In the genomic region with DNA sequence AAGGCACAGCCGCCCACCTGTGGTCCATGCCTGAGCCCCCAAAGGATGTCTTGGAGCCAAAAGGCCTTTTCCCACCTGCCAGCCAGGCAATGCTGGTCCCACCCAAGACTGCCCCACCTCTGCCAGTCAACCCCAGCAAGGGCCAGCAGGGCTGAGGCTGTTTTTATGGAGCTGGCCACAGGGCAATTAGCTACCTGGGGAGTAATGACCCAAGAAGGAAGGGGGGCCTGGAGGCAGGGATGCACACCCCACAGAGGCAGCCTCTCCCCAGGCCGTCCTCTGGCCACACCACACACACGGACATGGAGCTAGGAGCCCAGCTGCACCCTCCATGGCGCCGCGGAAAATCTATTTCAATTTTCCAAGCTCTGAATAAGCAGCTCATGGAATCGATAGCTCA, we compare ENCODE assay signal across 20 cellular contexts. TPM values are rescaled to one million over a fixed set of nuclear protein-coding genes. Genes with fewer than 3 reads are reported as not detected.
A peak's percentile ranks its signal among the peaks of the same experiment; 100 is the strongest.
DNase-seq lines count a peak whose midpoint lies in the region; ATAC-seq and TF ChIP-seq lines count a peak whose summit lies in the region.
"Had no signal": no experiment of that assay in that cellular context is flagged by ENCODE, and none has a peak within 500 bp of the region (broad histone marks: within the 10 kb centered on the region; RNA-seq: fewer than 3 reads in every experiment).

No MANE protein-coding gene starts in this region.

- no peak for ATAC-seq in GM21423 (IDR thresholded peaks at IDR 0.05; ENCODE audit: unreplicated experiment)

- peaks cover 3% of the 10 kb centered on the region for H3K79me1 ChIP-seq in neuronal stem cell (ENCODE audit: low read depth, low read length)

- H3K14ac ChIP-seq in neuronal stem cell (ENCODE audit: low read length), result peak overlapping the region; percentile 8

- H3K36me3 ChIP-seq in neuronal stem cell (replicated peaks in 1 of 2; ENCODE audit: control insufficient read depth in 2 of 2, insufficient read depth in 2 of 2, low read length in 2 of 2) (no peaks in the 10 kb centered on the region), endodermal cell (ENCODE audit: control insufficient read depth, insufficient read depth, low read length) (no peaks in the 10 kb centered on the region)
- H3K36me3 ChIP-seq: BLaER1, HAP-1 had no signal

- H2BK120ac ChIP-seq in neuronal stem cell (ENCODE audit: low read depth, low read length), result no peak overlapping the region

- H3K4me1 ChIP-seq in neuronal stem cell (ENCODE audit: control insufficient read depth in 2 of 2, insufficient read depth in 1 of 2, low read depth in 1 of 2, low read length in 2 of 2) (peaks cover 3 to 13% of the 10 kb centered on the region in 2 donors), endodermal cell (ENCODE audit: control insufficient read depth, insufficient read depth, low read length) (no peaks in the 10 kb centered on the region)

- H3K27ac ChIP-seq in neuronal stem cell (replicated peaks; ENCODE audit: low read length), result no peak overlapping the region
- H3K27ac ChIP-seq in endodermal cell (ENCODE audit: low read depth, low read length), result no peak overlapping the region
- H3K27ac ChIP-seq: 22Rv1, BLaER1 had no signal

- no peak overlapping the region for H3K27ac Mint-ChIP-seq in endodermal cell
- H3K27ac Mint-ChIP-seq: B cell; CD4-positive, alpha-beta T cell had no signal

- H3K18ac ChIP-seq in neuronal stem cell (ENCODE audit: low read length), result peak overlapping the region; percentile 48

- H2AK5ac ChIP-seq in neuronal stem cell (ENCODE audit: low read depth, low read length), result no peak overlapping the region

- no peak overlapping the region for H2BK5ac ChIP-seq in neuronal stem cell (ENCODE audit: low read length)

- H2AFZ ChIP-seq in neuronal stem cell (ENCODE audit: low read length), result no peak overlapping the region

- H3K36me3 Mint-ChIP-seq in endodermal cell (ENCODE audit: low read depth), result no peaks in the 10 kb centered on the region
- H3K36me3 Mint-ChIP-seq: CD14-positive monocyte had no signal

- peaks cover 7% of the 10 kb centered on the region for H3K4me1 Mint-ChIP-seq in endodermal cell

- peak; percentile 3 for DNase-seq in NCI-H748 (lab: John Stamatoyannopoulos, UW; ENCODE audit: unreplicated experiment)
- DNase-seq in NCI-H748 treated with DMSO at 0.1 percent for 48 hours (lab: John Stamatoyannopoulos, UW), result no peak
- peak; percentile 28 for DNase-seq in NCI-H69 (lab: John Stamatoyannopoulos, UW)
- no peak for DNase-seq in neuronal stem cell (ENCODE audit: low spot score)
- no peak for DNase-seq in amniotic stem cell (lab: John Stamatoyannopoulos, UW)
- DNase-seq in NCI-H1105 treated with DMSO at 0.1 percent for 48 hours (lab: John Stamatoyannopoulos, UW), result no peak
- no peak for DNase-seq in endodermal cell
- DNase-seq: CD4-positive, alpha-beta T cell; CD8-positive, alpha-beta memory T cell; DMS 273 treated with DMSO at 0.1 percent for 48 hours; DMS79; EL; GDM1; GOT3 had no signal

- no peak overlapping the region for H2BK12ac ChIP-seq in neuronal stem cell (ENCODE audit: low read length)

- peak overlapping the region; percentile 73 for H3K23ac ChIP-seq in neuronal stem cell (ENCODE audit: low read depth, low read length, poor library complexity)

- no peaks in the 10 kb centered on the region for H3K9me3 ChIP-seq in neuronal stem cell (replicated peaks in 1 of 2; ENCODE audit: control insufficient read depth in 2 of 2, insufficient read depth in 1 of 2, low read depth in 1 of 2, low read length in 2 of 2)
- no peaks in the 10 kb centered on the region for H3K9me3 ChIP-seq in endodermal cell (ENCODE audit: control insufficient read depth, low read length)
- H3K9me3 ChIP-seq: HAP-1 had no signal

- peaks cover 10% of the 10 kb centered on the region for H3K27me3 Mint-ChIP-seq in endodermal cell (ENCODE audit: insufficient read depth)

- no peak overlapping the region for H3K4me3 Mint-ChIP-seq in endodermal cell
- H3K4me3 Mint-ChIP-seq: B cell; CD14-positive monocyte; CD4-positive, alpha-beta T cell had no signal

- H3K4me3 ChIP-seq in neuronal stem cell (ENCODE audit: low read length in 2 of 2) (no peak overlapping the region), endodermal cell (ENCODE audit: low read length) (no peak overlapping the region)
- H3K4me3 ChIP-seq: BLaER1, HAP-1 had no signal

- H3K27me3 ChIP-seq in neuronal stem cell (ENCODE audit: control insufficient read depth in 3 of 3, insufficient read depth in 3 of 3, low read depth in 1 of 3, low read length in 3 of 3) (peaks cover 0 to 72% (median 16%) of the 10 kb centered on the region in 3 experiments), endodermal cell (ENCODE audit: control insufficient read depth, insufficient read depth, low read length, poor library complexity, severe bottlenecking) (peaks cover 18% of the 10 kb centered on the region)
- H3K27me3 ChIP-seq: BLaER1 had no signal

- H3K9ac ChIP-seq in neuronal stem cell (ENCODE audit: low read depth, low read length, poor library complexity), result peak overlapping the region; percentile 21
- no peak overlapping the region for H3K9ac ChIP-seq in endodermal cell (ENCODE audit: extremely low read depth, low read length, poor library complexity, severe bottlenecking)
- H3K9ac ChIP-seq: BLaER1 had no signal

- H4K8ac ChIP-seq in neuronal stem cell (ENCODE audit: low read depth, low read length), result no peak overlapping the region

- no peak overlapping the region for H3K4me2 ChIP-seq in neuronal stem cell (ENCODE audit: insufficient read depth, low read length, poor library complexity, severe bottlenecking)
- H3K4me2 ChIP-seq: BLaER1 had no signal

- no CpG with 5 or more reads among the region's 7 CpGs for whole genome bisulfite sequencing in neuronal stem cell (ENCODE audit: extremely low coverage in 2 of 2, insufficient read length in 2 of 2, insufficient replicate concordance in 1 of 2), 2 donors
- 87 to 100% methylated on average over 4 to 7 of the region's 7 CpGs for WGBS in endodermal cell (ENCODE audit: insufficient coverage in 1 of 2, insufficient read length in 1 of 2), 2 experiments

- TF ChIP-seq CTCF in endodermal cell (conservative IDR thresholded peaks at IDR 0.05), result no peak

- H3K9me3 Mint-ChIP-seq in endodermal cell, result no peaks in the 10 kb centered on the region
- H3K9me3 Mint-ChIP-seq: CD4-positive, alpha-beta T cell; CD8-positive, alpha-beta memory T cell had no signal

- no peak overlapping the region for H2BK15ac ChIP-seq in neuronal stem cell (ENCODE audit: low read length)

- H4K91ac ChIP-seq in neuronal stem cell (ENCODE audit: low read depth, low read length, poor library complexity), result no peak overlapping the region

- H3K4ac ChIP-seq in neuronal stem cell (ENCODE audit: low read length), result no peak overlapping the region

RNA-seq across cellular contexts. Expression of a gene that starts 27.2 kb away (rescaled TPM):
- polyA plus RNA-seq in neuronal stem cell (2013, experiment 1 of 2), result 0.14 TPM
- 0.22 TPM for polyA plus RNA-seq in neuronal stem cell (2013, experiment 2 of 2)
- under 1 TPM; 0.40 to 0.69 TPM for total RNA-seq in endodermal cell
- polyA plus RNA-seq in endodermal cell (2013, experiment 1 of 2), result 0.36 TPM
- 0.46 TPM for polyA plus RNA-seq in endodermal cell (2013, experiment 2 of 2)
- polyA plus RNA-seq: CD14-positive monocyte; CD8-positive, alpha-beta memory T cell had no signal

RNA-seq across cellular contexts. Expression of a gene that starts 46.5 kb away (rescaled TPM):
- 1,500 TPM for polyA plus RNA-seq in neuronal stem cell (2013, experiment 1 of 2)
- 1,497 TPM for polyA plus RNA-seq in neuronal stem cell (2013, experiment 2 of 2)
- 100 to 1,000 TPM; 409 to 481 TPM for total RNA-seq in endodermal cell
- 367 TPM for polyA plus RNA-seq in endodermal cell (2013, experiment 1 of 2)
- 324 TPM for polyA plus RNA-seq in endodermal cell (2013, experiment 2 of 2)

RNA-seq across cellular contexts. Expression of a gene that starts 53.0 kb away (rescaled TPM):
- 0.68 TPM for polyA plus RNA-seq in neuronal stem cell (2013, experiment 1 of 2)
- polyA plus RNA-seq in neuronal stem cell (2013, experiment 2 of 2), result 0.66 TPM
- total RNA-seq in endodermal cell, result 1 to 10 TPM; 4.8 to 7.7 TPM
- 1.7 TPM for polyA plus RNA-seq in endodermal cell (2013, experiment 1 of 2)
- polyA plus RNA-seq in endodermal cell (2013, experiment 2 of 2), result 1.2 TPM

Comparison
In these comparisons a context has a peak if more than half of its experiments do, and no peak if none do; other contexts are left out.
1. DNase-seq: peak in NCI-H748 (single experiment) and NCI-H69 (single experiment); none in NCI-H748 treated with DMSO at 0.1 percent for 48 hours (single experiment), neuronal stem cell (single experiment), amniotic stem cell (single experiment), NCI-H1105 treated with DMSO at 0.1 percent for 48 hours (single experiment) and endodermal cell (single experiment).